ENCODE assay signal across 1 cellular context in the genomic region with DNA sequence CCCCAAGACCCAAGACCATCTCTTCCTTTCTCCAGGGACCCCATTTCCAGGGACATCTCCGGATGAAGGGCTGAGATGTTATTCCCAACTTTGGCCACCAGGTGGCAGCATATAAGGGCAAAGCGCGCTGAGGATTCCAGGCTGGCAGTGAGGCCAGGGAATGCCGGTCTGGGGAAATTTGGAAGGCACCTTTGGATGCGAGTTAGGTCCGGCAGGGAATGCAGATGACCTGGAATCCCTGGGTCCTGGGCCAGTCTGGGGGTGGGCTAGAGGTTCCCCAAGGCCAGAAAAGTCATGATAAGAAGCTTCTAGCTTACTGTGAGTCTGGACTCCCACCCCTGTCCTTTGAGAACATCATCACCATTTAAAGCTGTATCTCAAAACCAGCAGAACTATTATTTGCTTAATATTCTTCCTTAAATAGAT.
TF ChIP-seq lines count a peak whose summit lies in the region.

No MANE protein-coding gene starts in this region.

TF ChIP-seq in neural cell, 6 proteins besides CTCF, POLR2A, EP300 and RAD21 (continued from another document):
- TF ChIP-seq, protein P1, sequence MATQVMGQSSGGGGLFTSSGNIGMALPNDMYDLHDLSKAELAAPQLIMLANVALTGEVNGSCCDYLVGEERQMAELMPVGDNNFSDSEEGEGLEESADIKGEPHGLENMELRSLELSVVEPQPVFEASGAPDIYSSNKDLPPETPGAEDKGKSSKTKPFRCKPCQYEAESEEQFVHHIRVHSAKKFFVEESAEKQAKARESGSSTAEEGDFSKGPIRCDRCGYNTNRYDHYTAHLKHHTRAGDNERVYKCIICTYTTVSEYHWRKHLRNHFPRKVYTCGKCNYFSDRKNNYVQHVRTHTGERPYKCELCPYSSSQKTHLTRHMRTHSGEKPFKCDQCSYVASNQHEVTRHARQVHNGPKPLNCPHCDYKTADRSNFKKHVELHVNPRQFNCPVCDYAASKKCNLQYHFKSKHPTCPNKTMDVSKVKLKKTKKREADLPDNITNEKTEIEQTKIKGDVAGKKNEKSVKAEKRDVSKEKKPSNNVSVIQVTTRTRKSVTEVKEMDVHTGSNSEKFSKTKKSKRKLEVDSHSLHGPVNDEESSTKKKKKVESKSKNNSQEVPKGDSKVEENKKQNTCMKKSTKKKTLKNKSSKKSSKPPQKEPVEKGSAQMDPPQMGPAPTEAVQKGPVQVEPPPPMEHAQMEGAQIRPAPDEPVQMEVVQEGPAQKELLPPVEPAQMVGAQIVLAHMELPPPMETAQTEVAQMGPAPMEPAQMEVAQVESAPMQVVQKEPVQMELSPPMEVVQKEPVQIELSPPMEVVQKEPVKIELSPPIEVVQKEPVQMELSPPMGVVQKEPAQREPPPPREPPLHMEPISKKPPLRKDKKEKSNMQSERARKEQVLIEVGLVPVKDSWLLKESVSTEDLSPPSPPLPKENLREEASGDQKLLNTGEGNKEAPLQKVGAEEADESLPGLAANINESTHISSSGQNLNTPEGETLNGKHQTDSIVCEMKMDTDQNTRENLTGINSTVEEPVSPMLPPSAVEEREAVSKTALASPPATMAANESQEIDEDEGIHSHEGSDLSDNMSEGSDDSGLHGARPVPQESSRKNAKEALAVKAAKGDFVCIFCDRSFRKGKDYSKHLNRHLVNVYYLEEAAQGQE (IDR thresholded peaks at IDR 0.05; ENCODE audit: borderline replicate concordance): peak; percentile 63
- TF ChIP-seq SMC3 (conservative IDR thresholded peaks at IDR 0.05; ENCODE audit: poor library complexity) (peak; percentile 90), MXI1 (conservative IDR thresholded peaks at IDR 0.05; ENCODE audit: poor library complexity, severe bottlenecking) (peak; percentile 17)
